Comparison of ENCODE assay signal across 10 cellular contexts in the genomic region with DNA sequence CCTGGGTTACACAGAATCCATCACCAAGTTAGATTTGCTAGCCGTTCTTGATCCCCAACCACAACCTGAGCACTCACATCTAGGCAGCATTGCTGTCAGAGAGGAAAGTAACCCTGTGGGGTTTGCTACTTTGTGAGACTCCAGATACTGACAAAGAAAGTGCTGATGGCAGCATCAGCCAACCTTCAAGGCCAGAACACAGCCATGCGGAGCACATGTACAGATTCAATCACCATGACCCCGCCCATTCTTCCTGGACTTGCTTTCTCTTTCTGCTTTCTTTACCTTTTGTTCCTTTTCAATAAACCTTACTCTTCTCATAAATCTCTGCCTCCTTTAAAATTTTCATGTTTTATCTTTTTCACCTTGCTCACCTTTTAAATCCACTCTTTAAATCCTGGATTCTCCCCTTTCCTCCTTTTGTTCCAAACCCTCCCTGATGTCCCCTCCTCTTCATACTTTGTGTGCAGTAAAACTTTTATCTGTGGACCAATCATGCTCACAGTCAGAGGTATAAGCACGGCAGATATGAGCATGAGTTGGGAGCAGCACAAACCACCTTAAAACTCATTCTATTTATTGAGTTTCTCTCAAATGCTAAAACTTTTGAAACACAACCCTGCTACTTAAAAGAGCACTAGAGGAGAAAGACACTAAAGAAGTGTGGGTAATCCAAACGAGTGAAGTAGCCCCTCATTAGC. TPM values are rescaled to one million over a fixed set of nuclear protein-coding genes. Genes with fewer than 3 reads are reported as not detected.
DNase-seq lines count a peak whose midpoint lies in the region; ATAC-seq and TF ChIP-seq lines count a peak whose summit lies in the region.
"Had no signal": no experiment of that assay in that cellular context is flagged by ENCODE, and none has a peak within 500 bp of the region (broad histone marks: within the 10 kb centered on the region; RNA-seq: fewer than 3 reads in every experiment).

No MANE protein-coding gene starts in this region.

- H3K4me1 ChIP-seq in OCI-LY7 (ENCODE audit: insufficient read depth, low read length, poor library complexity, severe bottlenecking) (peaks cover under 1% of the 10 kb centered on the region), thoracic aorta (ENCODE audit: control insufficient read depth in 1 of 2, low read depth in 2 of 2) (peaks cover 36 to 61% of the 10 kb centered on the region in 2 donors)

- no peak for ATAC-seq in thoracic aorta (ENCODE audit: insufficient number of reproducible peaks, low FRiP score, low read depth)
- ATAC-seq: HCT116 had no signal

- H3K4me3 Mint-ChIP-seq in activated naive CD4-positive, alpha-beta T cell treated with anti-CD3 and anti-CD28 coated beads, Interleukin-2, amount 50 U/mL, for 24 hours: peak overlapping the region; percentile 63
- no peak overlapping the region for H3K4me3 Mint-ChIP-seq in mesothelial cell of epicardium

- H3K9me3 ChIP-seq in OCI-LY7 (ENCODE audit: low read length) (no peaks in the 10 kb centered on the region), thoracic aorta (no peaks in the 10 kb centered on the region)
- H3K9me3 ChIP-seq: heart right ventricle had no signal

- H3K27ac ChIP-seq in OCI-LY7 (ENCODE audit: low read depth, low read length, poor library complexity, severe bottlenecking): no peak overlapping the region
- H3K27ac ChIP-seq in thoracic aorta: peak overlapping the region; percentile 74 to 88

- POLR2A ChIA-PET in OCI-LY7 (lab: Charles Lee): interaction anchor here (0.7 kb wide), 1 partner anchor 24 kb away, joined by 3 read pairs; no protein-coding TSS in a partner anchor

- no TSS peak for BruUV-seq in OCI-LY7 (replicated peaks; lab: Mats Ljungman, UMichigan)

- no peak overlapping the region for H3K4me2 ChIP-seq in OCI-LY7 (ENCODE audit: low read length)

- H2AFZ ChIP-seq in OCI-LY7 (ENCODE audit: low read length): 0 out of 2 replicates have a peak overlapping the region, but pooled peaks have one; percentile 21

- peaks cover 7% of the 10 kb centered on the region for H3K36me3 Mint-ChIP-seq in activated naive CD4-positive, alpha-beta T cell treated with anti-CD3 and anti-CD28 coated beads, Interleukin-2, amount 50 U/mL, for 24 hours
- peaks cover 2% of the 10 kb centered on the region for H3K36me3 Mint-ChIP-seq in mesothelial cell of epicardium

- H3K4me3 ChIP-seq in OCI-LY7 (ENCODE audit: low read depth, low read length, poor library complexity, severe bottlenecking) (no peak overlapping the region), thoracic aorta (no peak overlapping the region)
- H3K4me3 ChIP-seq: heart right ventricle had no signal

- intact Hi-C loops in OCI-LY7 (cut with micrococcal nuclease; ENCODE audit: unreplicated experiment): no loop called here

- no peaks in the 10 kb centered on the region for H3K79me2 ChIP-seq in OCI-LY7 (ENCODE audit: insufficient read depth, low read depth, low read length)

- H3K4me1 Mint-ChIP-seq in activated naive CD4-positive, alpha-beta T cell treated with anti-CD3 and anti-CD28 coated beads, Interleukin-2, amount 50 U/mL, for 24 hours: peaks cover 20% of the 10 kb centered on the region
- H3K4me1 Mint-ChIP-seq in mesothelial cell of epicardium: peaks cover 57% of the 10 kb centered on the region

- H3K27me3 ChIP-seq in thoracic aorta (replicated peaks; ENCODE audit: insufficient read depth): no peaks in the 10 kb centered on the region
- H3K27me3 ChIP-seq: heart right ventricle had no signal

- H3K27me3 Mint-ChIP-seq in activated naive CD4-positive, alpha-beta T cell treated with anti-CD3 and anti-CD28 coated beads, Interleukin-2, amount 50 U/mL, for 24 hours: no peaks in the 10 kb centered on the region
- H3K27me3 Mint-ChIP-seq in mesothelial cell of epicardium (ENCODE audit: low read depth): no peaks in the 10 kb centered on the region

- H3K9me2 ChIP-seq in OCI-LY7 (ENCODE audit: insufficient read depth, low read length): no peaks in the 10 kb centered on the region

- CTCF ChIA-PET in OCI-LY7 (lab: Charles Lee; ENCODE audit: unreplicated experiment): no interaction called here

- TF ChIP-seq CTCF in OCI-LY7 (conservative IDR thresholded peaks at IDR 0.05; ENCODE audit: low read length): no peak
- TF ChIP-seq CTCF in mesothelial cell of epicardium (IDR thresholded peaks at IDR 0.05; ENCODE audit: unreplicated experiment): no peak
- TF ChIP-seq CTCF in thoracic aorta (IDR thresholded peaks at IDR 0.05): no peak

- H3K36me3 ChIP-seq in OCI-LY7 (ENCODE audit: insufficient read depth, low read length) (peaks cover 18% of the 10 kb centered on the region), thoracic aorta (peaks cover 4% of the 10 kb centered on the region)

- DNase-seq in OCI-LY7 (ENCODE audit: low spot score) (peak; percentile 31), mesothelial cell of epicardium (ENCODE audit: low spot score in 2 of 2, unreplicated experiment in 2 of 2) (no peak), thoracic aorta (ENCODE audit: low spot score) (no peak), AG08395 (ENCODE audit: low spot score) (no peak), NCI-H1105 treated with DMSO at 0.1 percent for 48 hours (lab: John Stamatoyannopoulos, UW) (no peak), NCI-H526 (lab: John Stamatoyannopoulos, UW) (no peak)
- DNase-seq: heart right ventricle, nucleus accumbens had no signal

- no peaks in the 10 kb centered on the region for H3K9me3 Mint-ChIP-seq in activated naive CD4-positive, alpha-beta T cell treated with anti-CD3 and anti-CD28 coated beads, Interleukin-2, amount 50 U/mL, for 24 hours
- H3K9me3 Mint-ChIP-seq in mesothelial cell of epicardium: no peaks in the 10 kb centered on the region

- H3K27ac Mint-ChIP-seq in activated naive CD4-positive, alpha-beta T cell treated with anti-CD3 and anti-CD28 coated beads, Interleukin-2, amount 50 U/mL, for 24 hours: peak overlapping the region; percentile 63
- H3K27ac Mint-ChIP-seq in mesothelial cell of epicardium: peak overlapping the region; percentile 91

- H4K20me1 ChIP-seq in OCI-LY7 (ENCODE audit: insufficient read depth, low read length): no peaks in the 10 kb centered on the region

RNA-seq across cellular contexts. Expression of a gene that starts 21.9 kb away (rescaled TPM):
- 27.6 and 28.6 TPM in 2 replicates for total RNA-seq in OCI-LY7 (2014; rRNA removed; shearing (Covaris generic))
- total RNA-seq in OCI-LY7 (2022) (36.9 and 42.3 TPM in 2 replicates), mesothelial cell of epicardium (70.4 to 77.1 TPM (median 75.3 TPM) in 3 replicates), thoracic aorta (10 to 100 TPM; 34.6 to 73.5 TPM)
